In genomic region chr7:86485842-86486241, GRCh38 we compare ENCODE assay signal across 24 cellular contexts.
DNase-seq lines count a peak whose midpoint lies in the region; ATAC-seq, FAIRE-seq and TF ChIP-seq lines count a peak whose summit lies in the region.
"Had no signal": no experiment of that assay in that cellular context is flagged by ENCODE, and none has a peak within 500 bp of the region (broad histone marks: within the 10 kb centered on the region; RNA-seq: fewer than 3 reads in every experiment).

No MANE protein-coding gene starts in this region.

- H4K20me1 ChIP-seq in GM12878 (ENCODE audit: control insufficient read depth, insufficient read depth) = no peaks in the 10 kb centered on the region

- no peak overlapping the region for H3K4me3 Mint-ChIP-seq in activated CD4-positive, alpha-beta T cell treated with anti-CD3 and anti-CD28 coated beads, Interleukin-2, amount 10 ng/mL, durations not matched to agents 7 days and 5 days
- H3K4me3 Mint-ChIP-seq: CD14-positive monocyte, T-cell had no signal

- no peaks in the 10 kb centered on the region for H3K4me1 ChIP-seq in GM12878 (ENCODE audit: control insufficient read depth, insufficient read depth, low read length)

- H3K36me3 Mint-ChIP-seq in activated CD4-positive, alpha-beta T cell treated with anti-CD3 and anti-CD28 coated beads, Interleukin-2, amount 10 ng/mL, durations not matched to agents 7 days and 5 days (ENCODE audit: low read depth) = no peaks in the 10 kb centered on the region
- H3K36me3 Mint-ChIP-seq: CD14-positive monocyte, T-cell had no signal

- H3K27ac Mint-ChIP-seq in activated CD4-positive, alpha-beta T cell treated with anti-CD3 and anti-CD28 coated beads, Interleukin-2, amount 10 ng/mL, durations not matched to agents 7 days and 5 days = no peak overlapping the region
- H3K27ac Mint-ChIP-seq: CD14-positive monocyte, T-cell had no signal

- no peaks in the 10 kb centered on the region for H3K27me3 Mint-ChIP-seq in activated CD4-positive, alpha-beta T cell treated with anti-CD3 and anti-CD28 coated beads, Interleukin-2, amount 10 ng/mL, durations not matched to agents 7 days and 5 days
- H3K27me3 Mint-ChIP-seq: T-cell had no signal

- in situ Hi-C loops in GM12878 (cut with MboI) = no loop called here

- 72% methylated on average over 2 of the region's 2 CpGs for WGBS in GM12878 (ENCODE audit: insufficient coverage, insufficient replicate concordance, low lambda C conversion rate, missing lambda C conversion rate)

- H3K79me2 ChIP-seq in GM12878 (ENCODE audit: control insufficient read depth, insufficient read depth, low read length) = no peaks in the 10 kb centered on the region

- H3K36me3 ChIP-seq in GM12878 (ENCODE audit: control insufficient read depth in 2 of 2, insufficient read depth in 2 of 2, low read length in 1 of 2) = no peaks in the 10 kb centered on the region

- POLR2A ChIA-PET in GM10248 (lab: Yijun Ruan, JAX) = no interaction called here
- POLR2A ChIA-PET in GM12878 (lab: Charles Lee) = no interaction called here
- POLR2A ChIA-PET in activated CD4-positive, alpha-beta T cell treated with anti-CD3 and anti-CD28 coated beads, Interleukin-2, amount 10 ng/mL, durations not matched to agents 7 days and 5 days (lab: Charles Lee) = no interaction called here

- H3K27ac ChIP-seq in GM12878 (ENCODE audit: control insufficient read depth, insufficient read depth) = no peak overlapping the region

- RAD21 ChIA-PET in GM12878 (lab: Charles Lee; ENCODE audit: unreplicated experiment) = no interaction called here

- H3K27me3 ChIP-seq in GM12878 (replicated peaks in 1 of 2; ENCODE audit: control insufficient read depth in 2 of 2, insufficient read depth in 2 of 2, low read length in 1 of 2) = no peaks in the 10 kb centered on the region

- intact Hi-C loops in GM12878 (cut with micrococcal nuclease; ENCODE audit: unreplicated experiment) = no loop called here

- DNase-seq in GM10248 (ENCODE audit: extremely low spot score) (peak; percentile 18), GM12878 (ENCODE audit: low read depth, low spot score) (no peak), cerebellar cortex (ENCODE audit: low spot score) (no peak), hepatic stellate cell (ENCODE audit: low spot score) (no peak), DMS 273 (lab: John Stamatoyannopoulos, UW; ENCODE audit: unreplicated experiment) (no peak)
- no peak for DNase-seq in activated CD4-positive, alpha-beta T cell treated with anti-CD3 and anti-CD28 coated beads, Interleukin-2, amount 10 ng/mL, durations not matched to agents 7 days and 5 days
- DNase-seq: 8988T, DMS 273 treated with DMSO at 0.1 percent for 48 hours, DND-41, GDM1, NCI-H1092 treated with DMSO at 0.1 percent for 48 hours, NCI-H2081, NCI-H510A, NCI-H748 treated with DMSO at 0.1 percent for 48 hours, OCI-M1, RPMI8226, SIG-M5, T-cell had no signal

- no peak for TF ChIP-seq POLR2A in GM12878 (IDR thresholded peaks at IDR 0.05; ENCODE audit: low read depth, low read length)

- TF ChIP-seq RAD21 in GM12878 (IDR thresholded peaks at IDR 0.05; ENCODE audit: insufficient read depth, low read depth, low read length) = no peak

- no peak overlapping the region for H2AFZ ChIP-seq in GM12878 (ENCODE audit: control insufficient read depth, low read depth, low read length)

- no TSS peak for BruUV-seq in GM12878 (replicated peaks; lab: Mats Ljungman, UMichigan)

- no peak overlapping the region for H3K4me2 ChIP-seq in GM12878 (ENCODE audit: control insufficient read depth, insufficient read depth)

- FAIRE-seq in GM12878 (lab: Jason Lieb, UNC) = no peak
- FAIRE-seq: GM12892, H1 had no signal

- ATAC-seq in GM19351 (IDR thresholded peaks at IDR 0.05; ENCODE audit: unreplicated experiment) (peak; percentile 66), HG03025 (IDR thresholded peaks at IDR 0.05; ENCODE audit: low FRiP score, unreplicated experiment) (peak; percentile 66), GM12878 (peak; percentile 41; the same call in 1 of the 3 replicates)
- ATAC-seq: SK-N-SH treated with all-trans-retinoic acid at 6 μM for 48 hours, T-cell had no signal

- H3K4me1 Mint-ChIP-seq in activated CD4-positive, alpha-beta T cell treated with anti-CD3 and anti-CD28 coated beads, Interleukin-2, amount 10 ng/mL, durations not matched to agents 7 days and 5 days = no peaks in the 10 kb centered on the region
- H3K4me1 Mint-ChIP-seq: CD14-positive monocyte, T-cell had no signal

- no peak for TF ChIP-seq EP300 in GM12878 (IDR thresholded peaks at IDR 0.05; ENCODE audit: borderline replicate concordance in 1 of 2, control insufficient read depth in 1 of 2, low read depth in 2 of 2, low read length in 2 of 2)

- H3K9me3 Mint-ChIP-seq in activated CD4-positive, alpha-beta T cell treated with anti-CD3 and anti-CD28 coated beads, Interleukin-2, amount 10 ng/mL, durations not matched to agents 7 days and 5 days = peaks cover 2% of the 10 kb centered on the region

- CTCF ChIA-PET in GM10248 (lab: Yijun Ruan, JAX) = no interaction called here
- CTCF ChIA-PET in GM12878 (lab: Yijun Ruan, JAX) = no interaction called here
- CTCF ChIA-PET in activated CD4-positive, alpha-beta T cell treated with anti-CD3 and anti-CD28 coated beads, Interleukin-2, amount 10 ng/mL, durations not matched to agents 7 days and 5 days (lab: Charles Lee) = no interaction called here

- no peak for TF ChIP-seq CTCF in GM10248 (IDR thresholded peaks at IDR 0.05; ENCODE audit: control extremely low read depth, extremely low read depth, low read depth, missing control alignments)
- TF ChIP-seq CTCF in GM12878 (IDR thresholded peaks at IDR 0.05 in 2 of 3, conservative IDR thresholded peaks at IDR 0.05 in 1 of 3; ENCODE audit: control insufficient read depth in 2 of 3, extremely low read depth in 1 of 3, insufficient read depth in 1 of 3, low read depth in 3 of 3, low read length in 3 of 3) = no peak

- H3K9me3 ChIP-seq in GM12878 (replicated peaks; ENCODE audit: control insufficient read depth, insufficient read depth, low read length) = no peaks in the 10 kb centered on the region

- H3K9ac ChIP-seq in GM12878 (ENCODE audit: control insufficient read depth, insufficient read depth, low read length) = no peak overlapping the region

- SMC1A ChIA-PET in GM12878 (lab: Charles Lee; ENCODE audit: uncharacterized antibody, unreplicated experiment) = no interaction called here

- H3K4me3 ChIP-seq in GM12878 = no peak overlapping the region

TF ChIP-seq in GM12878, 131 proteins besides CTCF, POLR2A, EP300 and RAD21:
- TF ChIP-seq, protein P1, sequence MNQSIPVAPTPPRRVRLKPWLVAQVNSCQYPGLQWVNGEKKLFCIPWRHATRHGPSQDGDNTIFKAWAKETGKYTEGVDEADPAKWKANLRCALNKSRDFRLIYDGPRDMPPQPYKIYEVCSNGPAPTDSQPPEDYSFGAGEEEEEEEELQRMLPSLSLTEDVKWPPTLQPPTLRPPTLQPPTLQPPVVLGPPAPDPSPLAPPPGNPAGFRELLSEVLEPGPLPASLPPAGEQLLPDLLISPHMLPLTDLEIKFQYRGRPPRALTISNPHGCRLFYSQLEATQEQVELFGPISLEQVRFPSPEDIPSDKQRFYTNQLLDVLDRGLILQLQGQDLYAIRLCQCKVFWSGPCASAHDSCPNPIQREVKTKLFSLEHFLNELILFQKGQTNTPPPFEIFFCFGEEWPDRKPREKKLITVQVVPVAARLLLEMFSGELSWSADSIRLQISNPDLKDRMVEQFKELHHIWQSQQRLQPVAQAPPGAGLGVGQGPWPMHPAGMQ (IDR thresholded peaks at IDR 0.05; ENCODE audit: borderline replicate concordance) = no peak
